ENCODE assay signal across 21 cellular contexts in genomic region chr7:157907091-157907490, GRCh38.
"Had no signal": no experiment of that assay in that cellular context is flagged by ENCODE, and none has a peak within 500 bp of the region (broad histone marks: within the 10 kb centered on the region; RNA-seq: fewer than 3 reads in every experiment).

No MANE protein-coding gene starts in this region.

- FAIRE-seq: HepG2, RCC 7860 had no signal

- H3K9ac ChIP-seq: KMS-11, SK-N-SH had no signal

- H3K27ac ChIP-seq: KMS-11 had no signal

- DNase-seq: IMR-90, Kasumi-1, MM.1S, NCI-H1092 treated with DMSO at 0.1 percent for 48 hours, NCI-H1436, NCI-H187, NCI-H2029, NCI-H2081 treated with DMSO at 0.1 percent for 48 hours, NCI-H2171, NCI-H226, NCI-H446, NCI-H510A, NCI-H524 treated with DMSO at 0.1 percent for 48 hours, NCI-H69, NCI-H774, Right ventricle myocardium superior, RPMI8226, SK-N-SH had no signal

- H3K4me2 ChIP-seq: KMS-11, SK-N-SH had no signal
